ENCODE assay signal across 8 cellular contexts in genomic region chr9:134163374-134164196, GRCh38. TPM values are rescaled to one million over a fixed set of nuclear protein-coding genes. Genes with fewer than 3 reads are reported as not detected.
A peak's percentile ranks its signal among the peaks of the same experiment; 100 is the strongest.
DNase-seq lines count a peak whose midpoint lies in the region; ATAC-seq and TF ChIP-seq lines count a peak whose summit lies in the region.

No MANE protein-coding gene starts in this region.

- peaks cover 0 to under 1% (median 0%) of the 10 kb centered on the region in 5 donors for H3K9me3 ChIP-seq in subcutaneous abdominal adipose tissue (ENCODE audit: control insufficient read depth in 5 of 5, low read length in 5 of 5)

- H3K9ac ChIP-seq in subcutaneous abdominal adipose tissue (ENCODE audit: low read length in 5 of 5): peak overlapping the region in 4 of 5 donors; percentile 33 to 80 (median 38)

- DNase-seq in DMS53 treated with DMSO at 0.1 percent for 48 hours (lab: John Stamatoyannopoulos, UW; ENCODE audit: unreplicated experiment): peak; percentile 39
- DNase-seq in NCI-H69 (lab: John Stamatoyannopoulos, UW): peak; percentile 80
- peak; percentile 56 for DNase-seq in activated T-helper 1 cell treated with Interleukin-2 at 50 U/mL for 16 hours (ENCODE audit: low read depth)
- DNase-seq in fibroblast of pulmonary artery (ENCODE audit: low read depth): peak; percentile 46
- DNase-seq in occipital lobe (lab: John Stamatoyannopoulos, UW): peak; percentile 34
- DNase-seq in GF-D8 (lab: John Stamatoyannopoulos, UW): no peak

- H3K36me3 ChIP-seq in subcutaneous abdominal adipose tissue (ENCODE audit: control insufficient read depth in 5 of 5, insufficient read depth in 5 of 5, low read length in 5 of 5): peaks cover 0 to 12% (median 10%) of the 10 kb centered on the region in 5 donors

- peak; percentile 38 for TF ChIP-seq CTCF in fibroblast of pulmonary artery (IDR thresholded peaks at IDR 0.05; ENCODE audit: low read length, missing control alignments)

- peaks cover 3 to 12% (median 10%) of the 10 kb centered on the region in 5 donors for H3K4me1 ChIP-seq in subcutaneous abdominal adipose tissue (ENCODE audit: control insufficient read depth in 5 of 5, insufficient read depth in 5 of 5, low read length in 5 of 5)

- no peaks in the 10 kb centered on the region for H3K27me3 ChIP-seq in subcutaneous abdominal adipose tissue (ENCODE audit: control insufficient read depth in 5 of 5, insufficient read depth in 4 of 5, low read length in 5 of 5)

- ATAC-seq in HG02884 (IDR thresholded peaks at IDR 0.05; ENCODE audit: unreplicated experiment): no peak

- no peak overlapping the region for H3K27ac ChIP-seq in subcutaneous abdominal adipose tissue (ENCODE audit: low read depth, low read length)

- no peak overlapping the region for H3K4me3 ChIP-seq in fibroblast of pulmonary artery (replicated peaks; ENCODE audit: low read depth, low read length)
- H3K4me3 ChIP-seq in subcutaneous abdominal adipose tissue (ENCODE audit: low read depth in 1 of 5, low read length in 5 of 5): no peak overlapping the region

RNA-seq across cellular contexts. Expression of gene RNU6ATAC, which starts 0.8 kb away (rescaled TPM):
- not detected for total RNA-seq in occipital lobe

RNA-seq across cellular contexts. Expression of gene WDR5, which starts 27.7 kb away (rescaled TPM):
- 26.4 TPM for total RNA-seq in occipital lobe
